In genomic region chr4:185587065-185587443, GRCh38 we compare ENCODE assay signal across 13 cellular contexts. TPM values are rescaled to one million over a fixed set of nuclear protein-coding genes. Genes with fewer than 3 reads are reported as not detected.
DNase-seq lines count a peak whose midpoint lies in the region; ATAC-seq and TF ChIP-seq lines count a peak whose summit lies in the region.
"Had no signal": no experiment of that assay in that cellular context is flagged by ENCODE, and none has a peak within 500 bp of the region (broad histone marks: within the 10 kb centered on the region; RNA-seq: fewer than 3 reads in every experiment).

No MANE protein-coding gene starts in this region.

- no peaks in the 10 kb centered on the region for H3K9me3 Mint-ChIP-seq in activated naive CD4-positive, alpha-beta T cell treated with anti-CD3 and anti-CD28 coated beads, Interleukin-2, amount 50 U/mL, for 24 hours
- peaks cover 0 to 10% of the 10 kb centered on the region in 2 donors for H3K9me3 Mint-ChIP-seq in activated naive CD4-positive, alpha-beta T cell treated with anti-CD3 and anti-CD28 coated beads, Interleukin-2, amount 50 U/mL, for 72 hours

- H3K4me3 ChIP-seq in iPS-18c (ENCODE audit: insufficient read depth, low read depth, low read length) (peak overlapping the region; percentile 10; the same call in 1 of the 2 replicates), thoracic aorta (peak overlapping the region; percentile 19)
- H3K4me3 ChIP-seq: colonic mucosa had no signal

- peaks cover 6% of the 10 kb centered on the region for H3K36me3 ChIP-seq in thoracic aorta
- H3K36me3 ChIP-seq: colonic mucosa had no signal

- TF ChIP-seq CTCF in thoracic aorta (IDR thresholded peaks at IDR 0.05) = no peak

- ATAC-seq in activated naive CD4-positive, alpha-beta T cell treated with anti-CD3 and anti-CD28 coated beads, Interleukin-2, amount 50 U/mL, for 72 hours = no peak
- ATAC-seq in T-helper 17 cell (no peak), thoracic aorta (ENCODE audit: insufficient number of reproducible peaks, low FRiP score, low read depth) (no peak), HG02852 (IDR thresholded peaks at IDR 0.05; ENCODE audit: unreplicated experiment) (no peak), HG03442 (IDR thresholded peaks at IDR 0.05; ENCODE audit: unreplicated experiment) (no peak), HG02571 (IDR thresholded peaks at IDR 0.05; ENCODE audit: unreplicated experiment) (no peak)
- ATAC-seq: left lobe of liver had no signal

- H3K27me3 ChIP-seq in thoracic aorta (replicated peaks; ENCODE audit: insufficient read depth) = no peaks in the 10 kb centered on the region
- H3K27me3 ChIP-seq: colonic mucosa had no signal

- no peak overlapping the region for H3K27ac Mint-ChIP-seq in activated naive CD4-positive, alpha-beta T cell treated with anti-CD3 and anti-CD28 coated beads, Interleukin-2, amount 50 U/mL, for 24 hours
- peak overlapping the region in 1 of 2 donors; percentile 29 for H3K27ac Mint-ChIP-seq in activated naive CD4-positive, alpha-beta T cell treated with anti-CD3 and anti-CD28 coated beads, Interleukin-2, amount 50 U/mL, for 72 hours
- H3K27ac Mint-ChIP-seq in T-helper 17 cell = peak overlapping the region; percentile 86

- peaks cover 12 to 19% of the 10 kb centered on the region in 2 donors for H3K4me1 ChIP-seq in thoracic aorta (ENCODE audit: control insufficient read depth in 1 of 2, low read depth in 2 of 2)
- H3K4me1 ChIP-seq: colonic mucosa, parathyroid adenoma had no signal

- H3K9me3 ChIP-seq in T-helper 17 cell (ENCODE audit: control insufficient read depth, low read length, poor library complexity, severe bottlenecking) (no peaks in the 10 kb centered on the region), iPS-18c (ENCODE audit: control insufficient read depth, insufficient read depth, low read length) (no peaks in the 10 kb centered on the region), thoracic aorta (no peaks in the 10 kb centered on the region)
- H3K9me3 ChIP-seq: colonic mucosa had no signal

- H3K27ac ChIP-seq in thoracic aorta = no peak overlapping the region
- H3K27ac ChIP-seq: colonic mucosa, parathyroid adenoma had no signal

- peaks cover 12% of the 10 kb centered on the region for H3K4me1 Mint-ChIP-seq in activated naive CD4-positive, alpha-beta T cell treated with anti-CD3 and anti-CD28 coated beads, Interleukin-2, amount 50 U/mL, for 24 hours
- peaks cover 11% of the 10 kb centered on the region for H3K4me1 Mint-ChIP-seq in T-helper 17 cell

- no peaks in the 10 kb centered on the region for H3K36me3 Mint-ChIP-seq in activated naive CD4-positive, alpha-beta T cell treated with anti-CD3 and anti-CD28 coated beads, Interleukin-2, amount 50 U/mL, for 24 hours
- peaks cover 12 to 13% of the 10 kb centered on the region in 2 donors for H3K36me3 Mint-ChIP-seq in activated naive CD4-positive, alpha-beta T cell treated with anti-CD3 and anti-CD28 coated beads, Interleukin-2, amount 50 U/mL, for 72 hours
- peaks cover 4% of the 10 kb centered on the region for H3K36me3 Mint-ChIP-seq in T-helper 17 cell (ENCODE audit: low read depth)

- peak overlapping the region; percentile 84 for H3K4me3 Mint-ChIP-seq in activated naive CD4-positive, alpha-beta T cell treated with anti-CD3 and anti-CD28 coated beads, Interleukin-2, amount 50 U/mL, for 24 hours
- H3K4me3 Mint-ChIP-seq in T-helper 17 cell = peak overlapping the region; percentile 76

- DNase-seq in activated naive CD4-positive, alpha-beta T cell treated with anti-CD3 and anti-CD28 coated beads, Interleukin-2, amount 50 U/mL, for 72 hours (ENCODE audit: low spot score in 2 of 2) = no peak
- DNase-seq in T-helper 17 cell (no peak), thoracic aorta (ENCODE audit: low spot score) (no peak)
- DNase-seq: activated gamma-delta T cell treated with Interleukin-2 at 50 U/mL for 16 hours, colonic mucosa, NCI-H2171 treated with DMSO at 0.1 percent for 48 hours had no signal

- H3K27me3 Mint-ChIP-seq in activated naive CD4-positive, alpha-beta T cell treated with anti-CD3 and anti-CD28 coated beads, Interleukin-2, amount 50 U/mL, for 24 hours = peaks cover 44% of the 10 kb centered on the region
- peaks cover 75% of the 10 kb centered on the region for H3K27me3 Mint-ChIP-seq in T-helper 17 cell

RNA-seq across cellular contexts. Expression of gene PDLIM3, which starts 51.7 kb away (rescaled TPM):
- total RNA-seq in activated naive CD4-positive, alpha-beta T cell treated with anti-CD3 and anti-CD28 coated beads, Interleukin-2, amount 50 U/mL, for 72 hours = under 1 TPM in 1 of 2 donors, not detected in 1; 0.48 TPM
- not detected for total RNA-seq in T-helper 17 cell
- 1,000 to 10,000 TPM in 1 of 2 donors, 100 to 1,000 TPM in 1; 835 to 1,176 TPM for total RNA-seq in thoracic aorta

Comparison
In these comparisons a context has a peak if more than half of its experiments do, and no peak if none do; other contexts are left out.
1. RNA of gene PDLIM3, which starts 51.7 kb away (total RNA-seq): 835 to 1,176 TPM in thoracic aorta; 0.48 TPM in activated naive CD4-positive, alpha-beta T cell treated with anti-CD3 and anti-CD28 coated beads, Interleukin-2, amount 50 U/mL, for 72 hours and not detected in T-helper 17 cell; every median in the first group is over 100 times any median in the second.